In genomic region chr19:14571695-14572490, GRCh38 we compare ENCODE assay signal across 1 cellular context.
TF ChIP-seq lines count a peak whose summit lies in the region.

TSS of gene NDUFB7 (minus strand) at chr19:14572066. CDS start at chr19:14572000, 66 bp downstream.

TF ChIP-seq in K562, 482 proteins besides CTCF, POLR2A, EP300 and RAD21 (continued from another document and continues in another):
- TF ChIP-seq CUX1 (CRISPR knock-in tag; IDR thresholded peaks at IDR 0.05) (no peak), ZNF77 (CRISPR knock-in tag; IDR thresholded peaks at IDR 0.05) (no peak), ARID3B (CRISPR knock-in tag; IDR thresholded peaks at IDR 0.05; ENCODE audit: borderline replicate concordance) (no peak), CC2D1A (IDR thresholded peaks at IDR 0.05) (peak; percentile 100), SIN3B (IDR thresholded peaks at IDR 0.05; ENCODE audit: low read depth) (peak; percentile 94), CHAMP1 (IDR thresholded peaks at IDR 0.05) (peak; percentile 73; the same call in 1 of the 2 replicates), CBX3 (IDR thresholded peaks at IDR 0.05; ENCODE audit: borderline replicate concordance in 1 of 2, low read length in 2 of 2) (peak in 1 of 2 experiments; percentile 84; a peak in 1 of 3 replicates), FUS (optimal IDR thresholded peaks at IDR 0.05; ENCODE audit: low read depth, low read length) (no peak), PRPF4 (IDR thresholded peaks at IDR 0.05; ENCODE audit: insufficient read depth, low read depth, low read length, poor library complexity, severe bottlenecking) (no peak), BRF1 (IDR thresholded peaks at IDR 0.05; ENCODE audit: borderline replicate concordance, extremely low read depth, insufficient read length) (no peak), PURB (CRISPR knock-in tag; IDR thresholded peaks at IDR 0.05; ENCODE audit: low read depth) (no peak), STAG1 (CRISPR knock-in tag; IDR thresholded peaks at IDR 0.05; ENCODE audit: borderline replicate concordance) (no peak), TAF1 (IDR thresholded peaks at IDR 0.05; ENCODE audit: control insufficient read depth, extremely low read depth, insufficient read depth, low read length, severe bottlenecking) (peak; percentile 71), CREB1 (IDR thresholded peaks at IDR 0.05) (0 out of 2 replicates have a peak, but pooled peaks have one; percentile 32), CREB1 (CRISPR knock-in tag; IDR thresholded peaks at IDR 0.05) (peak; percentile 76; the same call in 1 of the 2 replicates), SRSF9 (IDR thresholded peaks at IDR 0.05; ENCODE audit: borderline replicate concordance, low read depth, low read length) (no peak), NKRF (IDR thresholded peaks at IDR 0.05; ENCODE audit: borderline replicate concordance) (peak; percentile 84), KDM1A (IDR thresholded peaks at IDR 0.05) (peak in 1 of 2 experiments; percentile 29; a peak in 1 of 4 replicates), ZNF436 (CRISPR knock-in tag; IDR thresholded peaks at IDR 0.05) (no peak), ZNF263 (CRISPR knock-in tag; IDR thresholded peaks at IDR 0.05; ENCODE audit: borderline replicate concordance) (peak; percentile 59; the same call in 1 of the 2 replicates), NEUROD1 (IDR thresholded peaks at IDR 0.05; ENCODE audit: borderline replicate concordance, low read depth, low read length, partially characterized antibody) (peak; percentile 36), MAZ (CRISPR knock-in tag; conservative IDR thresholded peaks at IDR 0.05 in 1 of 2, IDR thresholded peaks at IDR 0.05 in 1 of 2) (peak; percentile 86 to 90), CHCHD3 (CRISPR knock-in tag; IDR thresholded peaks at IDR 0.05) (no peak), CHD4 (IDR thresholded peaks at IDR 0.05; ENCODE audit: insufficient read depth, insufficient replicate concordance, low read depth, low read length, poor library complexity, severe bottlenecking) (no peak), ARID1B (IDR thresholded peaks at IDR 0.05) (0 out of 2 replicates have a peak, but pooled peaks have one; percentile 46), FOSL1 (tag; conservative IDR thresholded peaks at IDR 0.05) (peak; percentile 25; the same call in 1 of the 2 replicates), KLF10 (CRISPR knock-in tag; IDR thresholded peaks at IDR 0.05) (no peak), NR2F6 (CRISPR knock-in tag; IDR thresholded peaks at IDR 0.05) (no peak)
- TF ChIP-seq, protein P1, sequence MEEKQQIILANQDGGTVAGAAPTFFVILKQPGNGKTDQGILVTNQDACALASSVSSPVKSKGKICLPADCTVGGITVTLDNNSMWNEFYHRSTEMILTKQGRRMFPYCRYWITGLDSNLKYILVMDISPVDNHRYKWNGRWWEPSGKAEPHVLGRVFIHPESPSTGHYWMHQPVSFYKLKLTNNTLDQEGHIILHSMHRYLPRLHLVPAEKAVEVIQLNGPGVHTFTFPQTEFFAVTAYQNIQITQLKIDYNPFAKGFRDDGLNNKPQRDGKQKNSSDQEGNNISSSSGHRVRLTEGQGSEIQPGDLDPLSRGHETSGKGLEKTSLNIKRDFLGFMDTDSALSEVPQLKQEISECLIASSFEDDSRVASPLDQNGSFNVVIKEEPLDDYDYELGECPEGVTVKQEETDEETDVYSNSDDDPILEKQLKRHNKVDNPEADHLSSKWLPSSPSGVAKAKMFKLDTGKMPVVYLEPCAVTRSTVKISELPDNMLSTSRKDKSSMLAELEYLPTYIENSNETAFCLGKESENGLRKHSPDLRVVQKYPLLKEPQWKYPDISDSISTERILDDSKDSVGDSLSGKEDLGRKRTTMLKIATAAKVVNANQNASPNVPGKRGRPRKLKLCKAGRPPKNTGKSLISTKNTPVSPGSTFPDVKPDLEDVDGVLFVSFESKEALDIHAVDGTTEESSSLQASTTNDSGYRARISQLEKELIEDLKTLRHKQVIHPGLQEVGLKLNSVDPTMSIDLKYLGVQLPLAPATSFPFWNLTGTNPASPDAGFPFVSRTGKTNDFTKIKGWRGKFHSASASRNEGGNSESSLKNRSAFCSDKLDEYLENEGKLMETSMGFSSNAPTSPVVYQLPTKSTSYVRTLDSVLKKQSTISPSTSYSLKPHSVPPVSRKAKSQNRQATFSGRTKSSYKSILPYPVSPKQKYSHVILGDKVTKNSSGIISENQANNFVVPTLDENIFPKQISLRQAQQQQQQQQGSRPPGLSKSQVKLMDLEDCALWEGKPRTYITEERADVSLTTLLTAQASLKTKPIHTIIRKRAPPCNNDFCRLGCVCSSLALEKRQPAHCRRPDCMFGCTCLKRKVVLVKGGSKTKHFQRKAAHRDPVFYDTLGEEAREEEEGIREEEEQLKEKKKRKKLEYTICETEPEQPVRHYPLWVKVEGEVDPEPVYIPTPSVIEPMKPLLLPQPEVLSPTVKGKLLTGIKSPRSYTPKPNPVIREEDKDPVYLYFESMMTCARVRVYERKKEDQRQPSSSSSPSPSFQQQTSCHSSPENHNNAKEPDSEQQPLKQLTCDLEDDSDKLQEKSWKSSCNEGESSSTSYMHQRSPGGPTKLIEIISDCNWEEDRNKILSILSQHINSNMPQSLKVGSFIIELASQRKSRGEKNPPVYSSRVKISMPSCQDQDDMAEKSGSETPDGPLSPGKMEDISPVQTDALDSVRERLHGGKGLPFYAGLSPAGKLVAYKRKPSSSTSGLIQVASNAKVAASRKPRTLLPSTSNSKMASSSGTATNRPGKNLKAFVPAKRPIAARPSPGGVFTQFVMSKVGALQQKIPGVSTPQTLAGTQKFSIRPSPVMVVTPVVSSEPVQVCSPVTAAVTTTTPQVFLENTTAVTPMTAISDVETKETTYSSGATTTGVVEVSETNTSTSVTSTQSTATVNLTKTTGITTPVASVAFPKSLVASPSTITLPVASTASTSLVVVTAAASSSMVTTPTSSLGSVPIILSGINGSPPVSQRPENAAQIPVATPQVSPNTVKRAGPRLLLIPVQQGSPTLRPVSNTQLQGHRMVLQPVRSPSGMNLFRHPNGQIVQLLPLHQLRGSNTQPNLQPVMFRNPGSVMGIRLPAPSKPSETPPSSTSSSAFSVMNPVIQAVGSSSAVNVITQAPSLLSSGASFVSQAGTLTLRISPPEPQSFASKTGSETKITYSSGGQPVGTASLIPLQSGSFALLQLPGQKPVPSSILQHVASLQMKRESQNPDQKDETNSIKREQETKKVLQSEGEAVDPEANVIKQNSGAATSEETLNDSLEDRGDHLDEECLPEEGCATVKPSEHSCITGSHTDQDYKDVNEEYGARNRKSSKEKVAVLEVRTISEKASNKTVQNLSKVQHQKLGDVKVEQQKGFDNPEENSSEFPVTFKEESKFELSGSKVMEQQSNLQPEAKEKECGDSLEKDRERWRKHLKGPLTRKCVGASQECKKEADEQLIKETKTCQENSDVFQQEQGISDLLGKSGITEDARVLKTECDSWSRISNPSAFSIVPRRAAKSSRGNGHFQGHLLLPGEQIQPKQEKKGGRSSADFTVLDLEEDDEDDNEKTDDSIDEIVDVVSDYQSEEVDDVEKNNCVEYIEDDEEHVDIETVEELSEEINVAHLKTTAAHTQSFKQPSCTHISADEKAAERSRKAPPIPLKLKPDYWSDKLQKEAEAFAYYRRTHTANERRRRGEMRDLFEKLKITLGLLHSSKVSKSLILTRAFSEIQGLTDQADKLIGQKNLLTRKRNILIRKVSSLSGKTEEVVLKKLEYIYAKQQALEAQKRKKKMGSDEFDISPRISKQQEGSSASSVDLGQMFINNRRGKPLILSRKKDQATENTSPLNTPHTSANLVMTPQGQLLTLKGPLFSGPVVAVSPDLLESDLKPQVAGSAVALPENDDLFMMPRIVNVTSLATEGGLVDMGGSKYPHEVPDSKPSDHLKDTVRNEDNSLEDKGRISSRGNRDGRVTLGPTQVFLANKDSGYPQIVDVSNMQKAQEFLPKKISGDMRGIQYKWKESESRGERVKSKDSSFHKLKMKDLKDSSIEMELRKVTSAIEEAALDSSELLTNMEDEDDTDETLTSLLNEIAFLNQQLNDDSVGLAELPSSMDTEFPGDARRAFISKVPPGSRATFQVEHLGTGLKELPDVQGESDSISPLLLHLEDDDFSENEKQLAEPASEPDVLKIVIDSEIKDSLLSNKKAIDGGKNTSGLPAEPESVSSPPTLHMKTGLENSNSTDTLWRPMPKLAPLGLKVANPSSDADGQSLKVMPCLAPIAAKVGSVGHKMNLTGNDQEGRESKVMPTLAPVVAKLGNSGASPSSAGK (IDR thresholded peaks at IDR 0.05): no peak
- TF ChIP-seq, protein P2, sequence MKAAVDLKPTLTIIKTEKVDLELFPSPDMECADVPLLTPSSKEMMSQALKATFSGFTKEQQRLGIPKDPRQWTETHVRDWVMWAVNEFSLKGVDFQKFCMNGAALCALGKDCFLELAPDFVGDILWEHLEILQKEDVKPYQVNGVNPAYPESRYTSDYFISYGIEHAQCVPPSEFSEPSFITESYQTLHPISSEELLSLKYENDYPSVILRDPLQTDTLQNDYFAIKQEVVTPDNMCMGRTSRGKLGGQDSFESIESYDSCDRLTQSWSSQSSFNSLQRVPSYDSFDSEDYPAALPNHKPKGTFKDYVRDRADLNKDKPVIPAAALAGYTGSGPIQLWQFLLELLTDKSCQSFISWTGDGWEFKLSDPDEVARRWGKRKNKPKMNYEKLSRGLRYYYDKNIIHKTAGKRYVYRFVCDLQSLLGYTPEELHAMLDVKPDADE (conservative IDR thresholded peaks at IDR 0.05; ENCODE audit: control insufficient read depth, low read depth, low read length): peak; percentile 93; the same call in 1 of the 2 replicates
